Comparison of ENCODE assay signal across 1 cellular context in the genomic region with DNA sequence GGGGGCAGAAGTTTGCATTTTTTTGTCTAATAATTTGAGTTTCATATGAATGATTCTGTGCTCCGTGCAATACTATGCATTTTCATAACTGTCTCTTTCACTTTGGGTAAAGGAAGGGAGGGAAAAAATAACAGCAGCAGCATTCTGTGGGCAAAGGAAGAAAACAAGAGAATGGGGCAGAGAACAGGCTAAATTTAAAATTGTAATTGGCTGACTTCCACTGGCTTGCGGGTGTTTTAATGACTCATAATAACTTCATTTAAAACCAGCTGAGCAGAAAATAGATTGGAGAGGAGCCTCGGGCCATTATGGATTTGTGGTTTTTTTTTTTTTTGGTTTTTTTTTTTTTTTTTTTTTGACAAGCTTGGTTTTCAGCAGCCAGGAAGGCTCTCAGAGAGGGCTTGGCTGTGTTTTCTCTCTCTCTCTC.
TF ChIP-seq lines count a peak whose summit lies in the region.

No MANE protein-coding gene starts in this region.

TF ChIP-seq in WTC11, 78 proteins besides CTCF, POLR2A, EP300 and RAD21 (continued from another document):
- TF ChIP-seq, protein P1, sequence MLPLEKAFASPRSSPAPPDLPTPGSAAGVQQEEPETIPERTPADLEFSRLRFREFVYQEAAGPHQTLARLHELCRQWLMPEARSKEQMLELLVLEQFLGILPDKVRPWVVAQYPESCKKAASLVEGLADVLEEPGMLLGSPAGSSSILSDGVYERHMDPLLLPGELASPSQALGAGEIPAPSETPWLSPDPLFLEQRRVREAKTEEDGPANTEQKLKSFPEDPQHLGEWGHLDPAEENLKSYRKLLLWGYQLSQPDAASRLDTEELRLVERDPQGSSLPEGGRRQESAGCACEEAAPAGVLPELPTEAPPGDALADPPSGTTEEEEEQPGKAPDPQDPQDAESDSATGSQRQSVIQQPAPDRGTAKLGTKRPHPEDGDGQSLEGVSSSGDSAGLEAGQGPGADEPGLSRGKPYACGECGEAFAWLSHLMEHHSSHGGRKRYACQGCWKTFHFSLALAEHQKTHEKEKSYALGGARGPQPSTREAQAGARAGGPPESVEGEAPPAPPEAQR (CRISPR knock-in tag; IDR thresholded peaks at IDR 0.05): no peak
- TF ChIP-seq SMAD4 (CRISPR knock-in tag; IDR thresholded peaks at IDR 0.05): no peak
- TF ChIP-seq JAZF1 (CRISPR knock-in tag; IDR thresholded peaks at IDR 0.05): no peak
- no peak for TF ChIP-seq GRHL2 (CRISPR knock-in tag; IDR thresholded peaks at IDR 0.05; ENCODE audit: insufficient replicate concordance, severe bottlenecking)
- no peak for TF ChIP-seq MXD4 (CRISPR knock-in tag; IDR thresholded peaks at IDR 0.05; ENCODE audit: borderline replicate concordance)
